In genomic region chr7:142441074-142441403, GRCh38 we compare ENCODE assay signal across 2 cellular contexts.
TF ChIP-seq lines count a peak whose summit lies in the region.

No MANE protein-coding gene starts in this region.

TF ChIP-seq in HCT116, 20 proteins besides CTCF, POLR2A, EP300 and RAD21 (continued from another document):
- no peak for TF ChIP-seq ATF3 (IDR thresholded peaks at IDR 0.05)
- TF ChIP-seq CEBPB (IDR thresholded peaks at IDR 0.05; ENCODE audit: low read depth) = no peak
TF ChIP-seq in HCT116: peak in this region for 0.

TF ChIP-seq in H1, 55 proteins besides CTCF, POLR2A, EP300 and RAD21 (continued from another document):
- TF ChIP-seq CHD2 (IDR thresholded peaks at IDR 0.05; ENCODE audit: low read length) (no peak), JUND (IDR thresholded peaks at IDR 0.05; ENCODE audit: low read length) (no peak), SIX5 (IDR thresholded peaks at IDR 0.05; ENCODE audit: low read depth, low read length) (no peak), SP4 (IDR thresholded peaks at IDR 0.05; ENCODE audit: low read length) (no peak), CHD1 (IDR thresholded peaks at IDR 0.05; ENCODE audit: low read depth, low read length) (no peak), USF2 (IDR thresholded peaks at IDR 0.05; ENCODE audit: low read length) (no peak), GTF2F1 (IDR thresholded peaks at IDR 0.05; ENCODE audit: borderline replicate concordance, low read depth, low read length) (no peak)
